In the genomic region with DNA sequence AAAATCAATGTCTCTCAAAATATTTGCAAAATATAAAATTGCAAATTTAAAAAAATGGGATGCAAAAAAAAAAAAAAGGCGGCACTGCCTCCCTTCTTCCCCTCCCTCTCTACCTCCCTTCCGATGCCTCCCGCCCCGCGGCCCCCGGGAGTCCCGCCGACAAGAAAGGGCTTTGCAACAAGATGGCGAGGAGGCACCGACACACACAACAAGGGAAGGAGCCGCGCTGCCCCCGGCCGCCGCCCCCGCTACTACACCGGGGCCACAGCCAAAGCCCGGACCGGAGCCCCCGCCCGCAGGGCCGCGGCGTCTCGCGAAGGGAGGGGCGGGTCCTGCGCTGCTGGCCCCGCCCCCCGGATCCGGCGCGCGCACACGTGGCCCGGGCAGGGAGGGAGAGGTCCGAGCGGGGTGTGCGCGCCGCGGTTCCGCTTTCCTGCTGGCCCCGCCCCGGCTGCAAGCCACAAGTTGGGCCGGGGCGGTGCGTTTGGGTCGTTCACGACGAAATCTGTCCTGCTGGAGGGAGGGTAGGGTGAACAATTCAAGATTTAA, we compare ENCODE assay signal across 1 cellular context.
TF ChIP-seq lines count a peak whose summit lies in the region.

MNT (minus strand) TSS at position 184 of the 549 bp plus-strand sequence. CDS start 348 bp downstream, outside the sequence.

TF ChIP-seq in K562, 482 proteins besides CTCF, POLR2A, EP300 and RAD21 (continued from another document and continues in another):
- TF ChIP-seq AFF4 (CRISPR knock-in tag; IDR thresholded peaks at IDR 0.05) (no peak), ARID4B (CRISPR knock-in tag; IDR thresholded peaks at IDR 0.05) (0 out of 2 replicates have a peak, but pooled peaks have one; percentile 13), ZNF282 (CRISPR knock-in tag; IDR thresholded peaks at IDR 0.05) (no peak), RBBP5 (IDR thresholded peaks at IDR 0.05; ENCODE audit: borderline replicate concordance, insufficient read depth, low read length, poor library complexity, severe bottlenecking) (peak; percentile 39), YBX1 (IDR thresholded peaks at IDR 0.05) (no peak), GABPB1 (CRISPR knock-in tag; IDR thresholded peaks at IDR 0.05) (no peak), PPARD (CRISPR knock-in tag; IDR thresholded peaks at IDR 0.05) (no peak), NCOR1 (IDR thresholded peaks at IDR 0.05) (no peak), HDAC3 (IDR thresholded peaks at IDR 0.05; ENCODE audit: borderline replicate concordance, partially characterized antibody) (no peak), EGR1 (conservative IDR thresholded peaks at IDR 0.05) (peak; percentile 93), SIX5 (IDR thresholded peaks at IDR 0.05; ENCODE audit: borderline replicate concordance in 1 of 2, insufficient read depth in 1 of 2, low read depth in 1 of 2, low read length in 2 of 2) (no peak), TAF1 (IDR thresholded peaks at IDR 0.05; ENCODE audit: control insufficient read depth, extremely low read depth, insufficient read depth, low read length, severe bottlenecking) (peak; percentile 93), ZNF584 (CRISPR knock-in tag; IDR thresholded peaks at IDR 0.05; ENCODE audit: low read depth) (no peak), NR2C1 (IDR thresholded peaks at IDR 0.05) (no peak), NR2C1 (tag; IDR thresholded peaks at IDR 0.05) (no peak), CREB1 (IDR thresholded peaks at IDR 0.05) (peak; percentile 49), CREB1 (CRISPR knock-in tag; IDR thresholded peaks at IDR 0.05) (no peak), ILF3 (IDR thresholded peaks at IDR 0.05; ENCODE audit: borderline replicate concordance) (no peak), ASH1L (IDR thresholded peaks at IDR 0.05; ENCODE audit: borderline replicate concordance, low read depth, partially characterized antibody) (no peak), SRSF7 (optimal IDR thresholded peaks at IDR 0.05; ENCODE audit: low read depth, low read length) (no peak), FUS (optimal IDR thresholded peaks at IDR 0.05; ENCODE audit: low read depth, low read length) (no peak), MEF2D (tag; conservative IDR thresholded peaks at IDR 0.05; ENCODE audit: low read depth) (no peak), MED1 (CRISPR knock-in tag; IDR thresholded peaks at IDR 0.05; ENCODE audit: borderline replicate concordance) (no peak), CBX1 (IDR thresholded peaks at IDR 0.05; ENCODE audit: low read depth) (0 out of 2 replicates have a peak, but pooled peaks have one; percentile 32), SUPT5H (IDR thresholded peaks at IDR 0.05) (peak; percentile 61), ETV5 (CRISPR knock-in tag; IDR thresholded peaks at IDR 0.05; ENCODE audit: low read depth) (no peak), FOS (IDR thresholded peaks at IDR 0.05; ENCODE audit: extremely low read depth, insufficient read length) (no peak), ZNF586 (CRISPR knock-in tag; conservative IDR thresholded peaks at IDR 0.05) (no peak), KAT7 (CRISPR knock-in tag; IDR thresholded peaks at IDR 0.05; ENCODE audit: borderline replicate concordance) (no peak; the same call in 1 of the 2 replicates), NR1H2 (CRISPR knock-in tag; IDR thresholded peaks at IDR 0.05) (no peak), MYNN (IDR thresholded peaks at IDR 0.05) (no peak), MYNN (CRISPR knock-in tag; IDR thresholded peaks at IDR 0.05) (no peak), CCNT2 (IDR thresholded peaks at IDR 0.05; ENCODE audit: borderline replicate concordance, extremely low read depth, insufficient read length, low read depth, low read length) (peak; percentile 90), ZNF785 (CRISPR knock-in tag; IDR thresholded peaks at IDR 0.05) (no peak), STAT5A (IDR thresholded peaks at IDR 0.05; ENCODE audit: borderline replicate concordance, low read length) (no peak), EWSR1 (IDR thresholded peaks at IDR 0.05; ENCODE audit: borderline replicate concordance, low read depth, partially characterized antibody) (no peak), U2AF1 (optimal IDR thresholded peaks at IDR 0.05; ENCODE audit: low read depth, low read length) (peak; percentile 15), PTBP1 (IDR thresholded peaks at IDR 0.05; ENCODE audit: low read depth, low read length) (no peak), KAT2B (IDR thresholded peaks at IDR 0.05; ENCODE audit: low read depth, low read length) (no peak), ZKSCAN1 (IDR thresholded peaks at IDR 0.05; ENCODE audit: low read depth, low read length) (peak; percentile 17; the same call in 1 of the 2 replicates), NBN (IDR thresholded peaks at IDR 0.05; ENCODE audit: low read depth) (no peak), HDGF (IDR thresholded peaks at IDR 0.05) (no peak), CAMTA2 (CRISPR knock-in tag; conservative IDR thresholded peaks at IDR 0.05) (no peak), TARDBP (IDR thresholded peaks at IDR 0.05) (0 out of 2 replicates have a peak, but pooled peaks have one; percentile 55), ARID3B (CRISPR knock-in tag; IDR thresholded peaks at IDR 0.05; ENCODE audit: borderline replicate concordance) (no peak), NRF1 (conservative IDR thresholded peaks at IDR 0.05 in 1 of 2, IDR thresholded peaks at IDR 0.05 in 1 of 2) (peak; percentile 86 to 87), SMARCE1 (IDR thresholded peaks at IDR 0.05) (no peak), ELF1 (tag; IDR thresholded peaks at IDR 0.05) (no peak), THAP7 (CRISPR knock-in tag; IDR thresholded peaks at IDR 0.05) (no peak), FOXA3 (CRISPR knock-in tag; conservative IDR thresholded peaks at IDR 0.05 in 1 of 2, IDR thresholded peaks at IDR 0.05 in 1 of 2) (no peak), SNRNP70 (optimal IDR thresholded peaks at IDR 0.05; ENCODE audit: low read depth, low read length) (no peak), ESRRA (IDR thresholded peaks at IDR 0.05; ENCODE audit: borderline replicate concordance, low read depth) (peak; percentile 43; the same call in 1 of the 2 replicates), CBX5 (IDR thresholded peaks at IDR 0.05; ENCODE audit: borderline replicate concordance, low read depth) (no peak), ZNF551 (CRISPR knock-in tag; IDR thresholded peaks at IDR 0.05) (no peak), OTX1 (CRISPR knock-in tag; IDR thresholded peaks at IDR 0.05) (no peak)
- TF ChIP-seq, protein P1, sequence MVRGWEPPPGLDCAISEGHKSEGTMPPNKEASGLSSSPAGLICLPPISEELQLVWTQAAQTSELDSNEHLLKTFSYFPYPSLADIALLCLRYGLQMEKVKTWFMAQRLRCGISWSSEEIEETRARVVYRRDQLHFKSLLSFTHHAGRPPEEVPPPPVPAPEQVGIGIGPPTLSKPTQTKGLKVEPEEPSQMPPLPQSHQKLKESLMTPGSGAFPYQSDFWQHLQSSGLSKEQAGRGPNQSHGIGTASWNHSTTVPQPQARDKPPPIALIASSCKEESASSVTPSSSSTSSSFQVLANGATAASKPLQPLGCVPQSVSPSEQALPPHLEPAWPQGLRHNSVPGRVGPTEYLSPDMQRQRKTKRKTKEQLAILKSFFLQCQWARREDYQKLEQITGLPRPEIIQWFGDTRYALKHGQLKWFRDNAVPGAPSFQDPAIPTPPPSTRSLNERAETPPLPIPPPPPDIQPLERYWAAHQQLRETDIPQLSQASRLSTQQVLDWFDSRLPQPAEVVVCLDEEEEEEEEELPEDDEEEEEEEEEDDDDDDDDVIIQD (CRISPR knock-in tag; IDR thresholded peaks at IDR 0.05), result no peak
